7 cellular contexts compared by ENCODE assay signal in genomic region chr15:30991301-30992072, GRCh38. TPM values are rescaled to one million over a fixed set of nuclear protein-coding genes. Genes with fewer than 3 reads are reported as not detected.
DNase-seq lines count a peak whose midpoint lies in the region; ATAC-seq, FAIRE-seq and TF ChIP-seq lines count a peak whose summit lies in the region.

Gene MTMR10 (minus strand): TSS chr15:30991628. CDS start chr15:30991506, 122 bp downstream.

- peak within 1 kb of the TSS; percentile 94 to 97 (median 96) for H3K4me3 Mint-ChIP-seq in immature natural killer cell

- H3K4me3 ChIP-seq in bronchial epithelial cell (ENCODE audit: low read depth, low read length) (peak within 1 kb of the TSS; percentile 98), spleen (peak within 1 kb of the TSS; percentile 40 to 93 (median 83))

- intact Hi-C loops in spleen (cut with DNase I; ENCODE audit: low total_unique reads), result no loop called here

- H3K27ac Mint-ChIP-seq in immature natural killer cell, result peak within 1 kb of the TSS; percentile 89 to 95 (median 92)

- no peaks in the 10 kb centered on the region for H3K36me3 ChIP-seq in bronchial epithelial cell (ENCODE audit: control insufficient read depth, insufficient read depth, low read length)
- H3K36me3 ChIP-seq in spleen, result peaks cover 0 to 23% (median 6%) of the 10 kb centered on the region in 6 donors

- DNase-seq in NCI-H1092 (lab: John Stamatoyannopoulos, UW) (peak; percentile 6), bronchial epithelial cell (ENCODE audit: low read depth) (peak; percentile 52), immature natural killer cell (peak; percentile 84 to 86 (median 85)), spleen (peak; percentile 97)

- H3K27me3 ChIP-seq in bronchial epithelial cell (ENCODE audit: control insufficient read depth, insufficient read depth, low read length), result no peaks in the 10 kb centered on the region
- no peaks in the 10 kb centered on the region for H3K27me3 ChIP-seq in spleen (replicated peaks in 1 of 7)

- H3K27ac ChIP-seq in VCaP, result peak within 1 kb of the TSS; percentile 94
- peak within 1 kb of the TSS; percentile 74 to 99 (median 98) for H3K27ac ChIP-seq in spleen

- ATAC-seq in GM18498 (IDR thresholded peaks at IDR 0.05; ENCODE audit: unreplicated experiment) (peak; percentile 92), HG02588 (IDR thresholded peaks at IDR 0.05; ENCODE audit: unreplicated experiment) (peak; percentile 93)

- H3K27me3 Mint-ChIP-seq in immature natural killer cell (ENCODE audit: low read depth in 3 of 3), result peaks cover 14 to 23% (median 21%) of the 10 kb centered on the region in 3 donors

- FAIRE-seq in bronchial epithelial cell (lab: Jason Lieb, UNC), result no peak

- TF ChIP-seq CTCF in VCaP (conservative IDR thresholded peaks at IDR 0.05) (no peak), bronchial epithelial cell (IDR thresholded peaks at IDR 0.05; ENCODE audit: insufficient read depth, low read length, severe bottlenecking) (no peak), spleen (IDR thresholded peaks at IDR 0.05 in 8 of 11, conservative IDR thresholded peaks at IDR 0.05 in 3 of 11) (no peak)

- peaks cover 3 to 52% (median 47%) of the 10 kb centered on the region in 6 donors for H3K4me1 ChIP-seq in spleen

- peak; percentile 41 to 56 (median 50) for TF ChIP-seq POLR2A in spleen (IDR thresholded peaks at IDR 0.05)

- H3K36me3 Mint-ChIP-seq in immature natural killer cell, result no peaks in the 10 kb centered on the region

- no peaks in the 10 kb centered on the region for H3K9me3 Mint-ChIP-seq in immature natural killer cell

- H3K4me1 Mint-ChIP-seq in immature natural killer cell, result peaks cover 32 to 44% of the 10 kb centered on the region in 2 donors

- 0% methylated on average over 37 to 100 of the region's 100 CpGs for WGBS in spleen, 5 donors

- H3K9me3 ChIP-seq in spleen, result no peaks in the 10 kb centered on the region

RNA-seq across cellular contexts. Expression of gene MTMR10, which starts in this region (rescaled TPM):
- total RNA-seq in bronchial epithelial cell, result 6.6 and 8.7 TPM in 2 replicates
- 10 to 100 TPM in 1 of 3 donors, 1 to 10 TPM in 2; 3.3 to 10.7 (median 4.0) TPM for polyA plus RNA-seq in immature natural killer cell
- total RNA-seq in spleen, result 10 to 100 TPM; 29.2 to 67.9 (median 51.6) TPM
- polyA plus RNA-seq in spleen, result 10 to 100 TPM in 2 of 3 donors, 1 to 10 TPM in 1; 8.2 to 14.5 (median 10.1) TPM

Comparison
In these comparisons a context has a peak if more than half of its experiments do, and no peak if none do; other contexts are left out.
1. Peak in every context shown above with its lines: DNase-seq, ATAC-seq, H3K4me3 ChIP-seq and H3K27ac ChIP-seq.
2. DNase-seq: peak in every context shown above with its lines; median percentile 97 in spleen; 85 in immature natural killer cell; 52 in bronchial epithelial cell; 6 in NCI-H1092.